ENCODE assay signal across 8 cellular contexts in genomic region chr1:202143011-202143767, GRCh38. TPM values are rescaled to one million over a fixed set of nuclear protein-coding genes. Genes with fewer than 3 reads are reported as not detected.
DNase-seq lines count a peak whose midpoint lies in the region; FAIRE-seq and TF ChIP-seq lines count a peak whose summit lies in the region.

No MANE protein-coding gene starts in this region.

- in situ Hi-C loops in GM23248 (cut with MboI): no loop called here

- DNase-seq in ELR (ENCODE audit: low read depth) (peak; percentile 23), GM23248 (peak; percentile 53), NAMALWA (ENCODE audit: low spot score) (peak; percentile 82), kidney (peak; percentile 76), dedifferentiated amniotic fluid mesenchymal stem cell (ENCODE audit: extremely low spot score) (no peak), epidermal melanocyte (ENCODE audit: insufficient read length, low spot score) (no peak)

- intact Hi-C loops in kidney (cut with DNase I): no loop called here

- peak overlapping the region; percentile 86 for H3K4me2 ChIP-seq in GM23248 (ENCODE audit: unreplicated experiment)

- H2AFZ ChIP-seq in GM23248: peak overlapping the region; percentile 93

- peak overlapping the region; percentile 90 to 99 (median 95) for H3K4me3 Mint-ChIP-seq in brain

- H3K36me3 Mint-ChIP-seq in brain: peaks cover 27% of the 10 kb centered on the region

- peaks cover 6% of the 10 kb centered on the region; the same call in 1 of the 2 replicates for H3K4me1 ChIP-seq in GM23248 (ENCODE audit: insufficient read depth)
- peaks cover 7 to 14% of the 10 kb centered on the region in 2 donors for H3K4me1 ChIP-seq in kidney (ENCODE audit: control insufficient read depth in 1 of 2, insufficient read depth in 1 of 2, low read depth in 1 of 2, low read length in 2 of 2)
- H3K4me1 ChIP-seq in stomach smooth muscle (ENCODE audit: control insufficient read depth, insufficient read depth, low read length): peaks cover 17% of the 10 kb centered on the region

- 16 to 18% methylated on average over 17 of the region's 17 CpGs for WGBS in GM23248 (ENCODE audit: low coverage in 1 of 2, low lambda C conversion rate in 2 of 2, missing lambda C conversion rate in 2 of 2), 2 experiments

- no peaks in the 10 kb centered on the region for H3F3A ChIP-seq in GM23248 (ENCODE audit: insufficient read depth)

- H3K27ac ChIP-seq in GM23248 (no peak overlapping the region), kidney (ENCODE audit: low read depth in 2 of 2, low read length in 2 of 2) (peak overlapping the region; percentile 68 to 87), stomach smooth muscle (ENCODE audit: low read length) (peak overlapping the region; percentile 70)

- peak overlapping the region; percentile 89 for H3K9ac ChIP-seq in GM23248
- peak overlapping the region; percentile 84 to 88 for H3K9ac ChIP-seq in kidney (ENCODE audit: low read length in 2 of 2)
- peak overlapping the region; percentile 90 to 92 for H3K9ac ChIP-seq in stomach smooth muscle (ENCODE audit: low read length in 2 of 2)

- H3K27me3 Mint-ChIP-seq in brain: peaks cover 5% of the 10 kb centered on the region

- peaks cover 68% of the 10 kb centered on the region for H3K79me2 ChIP-seq in GM23248 (ENCODE audit: insufficient read depth)

- H3K36me3 ChIP-seq in GM23248 (ENCODE audit: low read depth): no peaks in the 10 kb centered on the region
- H3K36me3 ChIP-seq in kidney (ENCODE audit: control insufficient read depth in 1 of 2, insufficient read depth in 2 of 2, low read length in 2 of 2): peaks cover 0 to 3% of the 10 kb centered on the region in 2 donors
- peaks cover 0 to 3% of the 10 kb centered on the region in 2 donors for H3K36me3 ChIP-seq in stomach smooth muscle (ENCODE audit: control insufficient read depth in 2 of 2, insufficient read depth in 2 of 2, low read length in 2 of 2)

- H3K9me3 ChIP-seq in GM23248 (ENCODE audit: low read depth) (no peaks in the 10 kb centered on the region), kidney (ENCODE audit: control insufficient read depth in 1 of 2, low read length in 2 of 2) (no peaks in the 10 kb centered on the region), stomach smooth muscle (ENCODE audit: control insufficient read depth in 2 of 2, low read length in 2 of 2) (no peaks in the 10 kb centered on the region)

- no peaks in the 10 kb centered on the region for H3K27me3 ChIP-seq in GM23248 (replicated peaks; ENCODE audit: insufficient read depth)
- H3K27me3 ChIP-seq in stomach smooth muscle (ENCODE audit: control insufficient read depth in 1 of 2, insufficient read depth in 2 of 2, low read length in 2 of 2): no peaks in the 10 kb centered on the region

- FAIRE-seq in kidney (lab: Jason Lieb, UNC): no peak

- peaks cover 10% of the 10 kb centered on the region for H4K20me1 ChIP-seq in GM23248 (ENCODE audit: insufficient read depth)

- H3K4me3 ChIP-seq in GM23248 (peak overlapping the region; percentile 86), kidney (ENCODE audit: low read length in 2 of 2) (peak overlapping the region; percentile 77 to 79), stomach smooth muscle (ENCODE audit: low read length in 2 of 2) (peak overlapping the region; percentile 64 to 91)

- H3K4me1 Mint-ChIP-seq in brain: peaks cover 39% of the 10 kb centered on the region

- H3K9me2 ChIP-seq in GM23248 (ENCODE audit: insufficient read depth): no peaks in the 10 kb centered on the region

- H3K27ac Mint-ChIP-seq in brain: peak overlapping the region; percentile 93 to 99 (median 96)

- TF ChIP-seq CTCF in brain (conservative IDR thresholded peaks at IDR 0.05) (no peak), kidney (IDR thresholded peaks at IDR 0.05; ENCODE audit: borderline replicate concordance, extremely low read depth, insufficient read depth) (no peak)

- peaks cover 0 to 3% (median 0%) of the 10 kb centered on the region in 5 experiments for H3K9me3 Mint-ChIP-seq in brain

RNA-seq across cellular contexts. Expression of gene ARL8A, which starts 1.3 kb away (rescaled TPM):
- 25.0 and 32.5 TPM in 2 replicates for total RNA-seq in GM23248 (2014; rRNA removed; shearing (Covaris generic))
- polyA plus RNA-seq in GM23248 (2016; fragmentation: Nextera tagmentation; extraction: Ambion mirVana): 33.5 and 33.9 TPM in 2 replicates
- 131 TPM for polyA plus RNA-seq in brain (ENCODE audit: insufficient read depth, low read depth, low replicate concordance)
- 72.2 TPM for total RNA-seq in kidney
- polyA plus RNA-seq in kidney (ENCODE audit: insufficient read depth, low read depth, low replicate concordance): 60.8 TPM

RNA-seq across cellular contexts. Expression of gene PTPN7, which starts 17.2 kb away (rescaled TPM):
- not detected in 2 replicates for total RNA-seq in GM23248 (2014; rRNA removed; shearing (Covaris generic))
- polyA plus RNA-seq in GM23248 (2016; fragmentation: Nextera tagmentation; extraction: Ambion mirVana) (0.16 TPM in 1 of 2 replicates, not detected in the other), brain (ENCODE audit: insufficient read depth, low read depth, low replicate concordance) (0.29 TPM), kidney (ENCODE audit: insufficient read depth, low read depth, low replicate concordance) (3.5 TPM)
- total RNA-seq in kidney: 5.5 TPM

RNA-seq across cellular contexts. Expression of gene GPR37L1, which starts 20.5 kb away (rescaled TPM):
- not detected in 2 replicates for total RNA-seq in GM23248 (2014; rRNA removed; shearing (Covaris generic))
- polyA plus RNA-seq in GM23248 (2016; fragmentation: Nextera tagmentation; extraction: Ambion mirVana): 0.03 TPM in 1 of 2 replicates, not detected in the other
- polyA plus RNA-seq in brain (ENCODE audit: insufficient read depth, low read depth, low replicate concordance): 32.7 TPM
- 0.13 TPM for total RNA-seq in kidney
- polyA plus RNA-seq in kidney (ENCODE audit: insufficient read depth, low read depth, low replicate concordance): not detected

RNA-seq across cellular contexts. Expression of gene LGR6, which starts 50.4 kb away (rescaled TPM):
- not detected in 2 replicates for total RNA-seq in GM23248 (2014; rRNA removed; shearing (Covaris generic))
- polyA plus RNA-seq in GM23248 (2016; fragmentation: Nextera tagmentation; extraction: Ambion mirVana) (not detected in 2 replicates), brain (ENCODE audit: insufficient read depth, low read depth, low replicate concordance) (0.66 TPM), kidney (ENCODE audit: insufficient read depth, low read depth, low replicate concordance) (1.8 TPM)
- 4.1 TPM for total RNA-seq in kidney

Comparison
In these comparisons a context has a peak if more than half of its experiments do, and no peak if none do; other contexts are left out.
1. DNase-seq: peak in ELR (single experiment), GM23248 (single experiment), NAMALWA (single experiment) and kidney (single experiment); none in dedifferentiated amniotic fluid mesenchymal stem cell (single experiment) and epidermal melanocyte (single experiment).
2. RNA of gene GPR37L1, which starts 20.5 kb away (polyA plus RNA-seq): 32.7 TPM in brain (single experiment); 0.03 TPM in GM23248 and not detected in kidney (single experiment); every median in the first group is over 10 times any median in the second.
3. Peak in every context shown above with its lines, with median percentiles within 50 percentile points of each other: H3K4me3 ChIP-seq and H3K9ac ChIP-seq.